1 cellular context compared by ENCODE assay signal in the genomic region with DNA sequence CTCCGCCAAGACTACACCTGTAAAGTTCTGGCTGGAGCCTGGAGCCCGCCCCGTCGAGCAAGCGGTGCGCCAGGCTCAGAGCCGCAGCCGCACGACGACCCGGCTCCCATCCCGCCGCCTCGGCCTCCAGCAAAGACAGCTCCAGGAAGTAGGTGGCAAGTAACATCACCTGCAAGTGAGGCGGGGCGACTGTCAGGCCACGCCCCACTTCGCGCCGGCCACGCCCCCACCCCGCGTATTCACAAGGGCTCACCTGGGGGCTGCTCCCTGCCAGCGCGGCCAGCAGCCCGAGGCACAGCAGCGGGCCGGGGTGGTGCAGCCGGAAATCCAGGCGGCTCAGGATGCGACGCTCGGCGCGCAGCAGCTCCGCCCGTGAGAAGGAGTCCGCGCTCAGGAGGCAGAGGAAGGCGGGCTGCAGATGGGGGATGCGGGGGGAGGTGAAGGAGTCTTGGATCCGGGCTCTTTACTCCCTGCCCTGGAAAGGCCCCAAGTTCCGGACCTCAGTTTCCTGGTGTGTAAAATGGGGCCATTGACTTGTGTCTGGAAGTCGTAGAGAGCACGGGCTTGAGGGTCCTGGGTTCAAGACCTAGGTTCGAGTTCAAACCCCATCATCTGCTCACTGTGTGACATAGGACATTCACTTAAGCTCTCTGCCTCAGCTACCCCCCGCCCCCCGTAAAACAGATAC.
A peak's percentile ranks its signal among the peaks of the same experiment; 100 is the strongest.
TF ChIP-seq lines count a peak whose summit lies in the region.

No MANE protein-coding gene starts in this region.

TF ChIP-seq in HepG2, 621 proteins besides CTCF, POLR2A, EP300 and RAD21:
- TF ChIP-seq STAT5B (CRISPR knock-in tag; IDR thresholded peaks at IDR 0.05), result no peak
- no peak for TF ChIP-seq ZNF83 (CRISPR knock-in tag; IDR thresholded peaks at IDR 0.05; ENCODE audit: borderline replicate concordance)
- TF ChIP-seq ZNF629 (CRISPR knock-in tag; conservative IDR thresholded peaks at IDR 0.05), result peak; percentile 48
